In the genomic region with DNA sequence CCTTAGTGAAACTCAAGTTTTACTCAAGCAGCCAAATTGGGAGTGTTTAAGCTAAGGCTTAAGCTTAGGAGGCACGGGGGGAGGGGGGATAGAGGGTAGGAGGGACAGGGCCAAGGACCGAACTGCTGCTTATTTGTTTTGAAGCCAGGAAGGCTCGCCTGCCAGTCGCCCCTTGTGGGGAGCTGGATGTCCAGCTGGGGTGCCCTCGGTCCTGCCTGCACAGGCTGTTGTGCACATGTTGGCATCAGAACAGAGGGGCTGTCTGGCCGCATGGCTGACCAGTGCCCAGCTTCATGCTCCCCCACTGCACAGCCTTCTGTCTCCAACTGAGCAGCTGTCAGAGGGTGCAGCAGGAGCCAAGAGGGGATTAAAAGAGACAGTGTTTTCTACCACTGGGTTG, we compare ENCODE assay signal across 1 cellular context.
A peak's percentile ranks its signal among the peaks of the same experiment; 100 is the strongest.
TF ChIP-seq lines count a peak whose summit lies in the region.

No MANE protein-coding gene starts in this region.

TF ChIP-seq in H1, 55 proteins besides CTCF, POLR2A, EP300 and RAD21 (continued from another document):
- TF ChIP-seq, protein P1, sequence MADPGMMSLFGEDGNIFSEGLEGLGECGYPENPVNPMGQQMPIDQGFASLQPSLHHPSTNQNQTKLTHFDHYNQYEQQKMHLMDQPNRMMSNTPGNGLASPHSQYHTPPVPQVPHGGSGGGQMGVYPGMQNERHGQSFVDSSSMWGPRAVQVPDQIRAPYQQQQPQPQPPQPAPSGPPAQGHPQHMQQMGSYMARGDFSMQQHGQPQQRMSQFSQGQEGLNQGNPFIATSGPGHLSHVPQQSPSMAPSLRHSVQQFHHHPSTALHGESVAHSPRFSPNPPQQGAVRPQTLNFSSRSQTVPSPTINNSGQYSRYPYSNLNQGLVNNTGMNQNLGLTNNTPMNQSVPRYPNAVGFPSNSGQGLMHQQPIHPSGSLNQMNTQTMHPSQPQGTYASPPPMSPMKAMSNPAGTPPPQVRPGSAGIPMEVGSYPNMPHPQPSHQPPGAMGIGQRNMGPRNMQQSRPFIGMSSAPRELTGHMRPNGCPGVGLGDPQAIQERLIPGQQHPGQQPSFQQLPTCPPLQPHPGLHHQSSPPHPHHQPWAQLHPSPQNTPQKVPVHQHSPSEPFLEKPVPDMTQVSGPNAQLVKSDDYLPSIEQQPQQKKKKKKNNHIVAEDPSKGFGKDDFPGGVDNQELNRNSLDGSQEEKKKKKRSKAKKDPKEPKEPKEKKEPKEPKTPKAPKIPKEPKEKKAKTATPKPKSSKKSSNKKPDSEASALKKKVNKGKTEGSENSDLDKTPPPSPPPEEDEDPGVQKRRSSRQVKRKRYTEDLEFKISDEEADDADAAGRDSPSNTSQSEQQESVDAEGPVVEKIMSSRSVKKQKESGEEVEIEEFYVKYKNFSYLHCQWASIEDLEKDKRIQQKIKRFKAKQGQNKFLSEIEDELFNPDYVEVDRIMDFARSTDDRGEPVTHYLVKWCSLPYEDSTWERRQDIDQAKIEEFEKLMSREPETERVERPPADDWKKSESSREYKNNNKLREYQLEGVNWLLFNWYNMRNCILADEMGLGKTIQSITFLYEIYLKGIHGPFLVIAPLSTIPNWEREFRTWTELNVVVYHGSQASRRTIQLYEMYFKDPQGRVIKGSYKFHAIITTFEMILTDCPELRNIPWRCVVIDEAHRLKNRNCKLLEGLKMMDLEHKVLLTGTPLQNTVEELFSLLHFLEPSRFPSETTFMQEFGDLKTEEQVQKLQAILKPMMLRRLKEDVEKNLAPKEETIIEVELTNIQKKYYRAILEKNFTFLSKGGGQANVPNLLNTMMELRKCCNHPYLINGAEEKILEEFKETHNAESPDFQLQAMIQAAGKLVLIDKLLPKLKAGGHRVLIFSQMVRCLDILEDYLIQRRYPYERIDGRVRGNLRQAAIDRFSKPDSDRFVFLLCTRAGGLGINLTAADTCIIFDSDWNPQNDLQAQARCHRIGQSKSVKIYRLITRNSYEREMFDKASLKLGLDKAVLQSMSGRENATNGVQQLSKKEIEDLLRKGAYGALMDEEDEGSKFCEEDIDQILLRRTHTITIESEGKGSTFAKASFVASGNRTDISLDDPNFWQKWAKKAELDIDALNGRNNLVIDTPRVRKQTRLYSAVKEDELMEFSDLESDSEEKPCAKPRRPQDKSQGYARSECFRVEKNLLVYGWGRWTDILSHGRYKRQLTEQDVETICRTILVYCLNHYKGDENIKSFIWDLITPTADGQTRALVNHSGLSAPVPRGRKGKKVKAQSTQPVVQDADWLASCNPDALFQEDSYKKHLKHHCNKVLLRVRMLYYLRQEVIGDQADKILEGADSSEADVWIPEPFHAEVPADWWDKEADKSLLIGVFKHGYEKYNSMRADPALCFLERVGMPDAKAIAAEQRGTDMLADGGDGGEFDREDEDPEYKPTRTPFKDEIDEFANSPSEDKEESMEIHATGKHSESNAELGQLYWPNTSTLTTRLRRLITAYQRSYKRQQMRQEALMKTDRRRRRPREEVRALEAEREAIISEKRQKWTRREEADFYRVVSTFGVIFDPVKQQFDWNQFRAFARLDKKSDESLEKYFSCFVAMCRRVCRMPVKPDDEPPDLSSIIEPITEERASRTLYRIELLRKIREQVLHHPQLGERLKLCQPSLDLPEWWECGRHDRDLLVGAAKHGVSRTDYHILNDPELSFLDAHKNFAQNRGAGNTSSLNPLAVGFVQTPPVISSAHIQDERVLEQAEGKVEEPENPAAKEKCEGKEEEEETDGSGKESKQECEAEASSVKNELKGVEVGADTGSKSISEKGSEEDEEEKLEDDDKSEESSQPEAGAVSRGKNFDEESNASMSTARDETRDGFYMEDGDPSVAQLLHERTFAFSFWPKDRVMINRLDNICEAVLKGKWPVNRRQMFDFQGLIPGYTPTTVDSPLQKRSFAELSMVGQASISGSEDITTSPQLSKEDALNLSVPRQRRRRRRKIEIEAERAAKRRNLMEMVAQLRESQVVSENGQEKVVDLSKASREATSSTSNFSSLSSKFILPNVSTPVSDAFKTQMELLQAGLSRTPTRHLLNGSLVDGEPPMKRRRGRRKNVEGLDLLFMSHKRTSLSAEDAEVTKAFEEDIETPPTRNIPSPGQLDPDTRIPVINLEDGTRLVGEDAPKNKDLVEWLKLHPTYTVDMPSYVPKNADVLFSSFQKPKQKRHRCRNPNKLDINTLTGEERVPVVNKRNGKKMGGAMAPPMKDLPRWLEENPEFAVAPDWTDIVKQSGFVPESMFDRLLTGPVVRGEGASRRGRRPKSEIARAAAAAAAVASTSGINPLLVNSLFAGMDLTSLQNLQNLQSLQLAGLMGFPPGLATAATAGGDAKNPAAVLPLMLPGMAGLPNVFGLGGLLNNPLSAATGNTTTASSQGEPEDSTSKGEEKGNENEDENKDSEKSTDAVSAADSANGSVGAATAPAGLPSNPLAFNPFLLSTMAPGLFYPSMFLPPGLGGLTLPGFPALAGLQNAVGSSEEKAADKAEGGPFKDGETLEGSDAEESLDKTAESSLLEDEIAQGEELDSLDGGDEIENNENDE (IDR thresholded peaks at IDR 0.05; ENCODE audit: insufficient replicate concordance, low read length): no peak
- TF ChIP-seq CHD1 (IDR thresholded peaks at IDR 0.05; ENCODE audit: low read depth, low read length): no peak
- TF ChIP-seq E2F6 (IDR thresholded peaks at IDR 0.05): no peak
- TF ChIP-seq ASH2L (IDR thresholded peaks at IDR 0.05; ENCODE audit: low read length): peak; percentile 79
